ENCODE assay signal across 27 cellular contexts in the genomic region with DNA sequence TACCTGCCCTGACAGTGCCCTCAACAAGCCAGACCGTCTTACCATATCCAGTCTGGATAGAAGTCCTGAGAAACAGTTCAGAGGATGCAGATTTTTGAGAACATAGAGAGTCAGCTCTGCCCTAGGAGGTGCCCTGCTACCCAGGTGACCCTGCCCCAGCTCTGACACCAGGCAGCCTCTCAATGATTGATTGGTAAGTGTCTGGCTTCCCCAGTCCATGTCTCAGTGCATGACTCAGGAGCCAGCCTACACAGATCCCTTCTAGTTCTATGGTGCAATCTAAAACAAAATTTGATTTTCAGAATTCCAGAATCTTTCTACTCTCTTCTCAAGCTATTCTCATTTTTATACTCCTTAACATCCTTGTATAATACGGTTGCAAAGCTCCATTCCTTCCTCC.
"Had no signal": no experiment of that assay in that cellular context is flagged by ENCODE, and none has a peak within 500 bp of the region (broad histone marks: within the 10 kb centered on the region; RNA-seq: fewer than 3 reads in every experiment).

No MANE protein-coding gene starts in this region.

- H3K36me3 Mint-ChIP-seq: stimulated activated effector memory CD8-positive, alpha-beta T cell treated with anti-CD3 and anti-CD28 coated beads, Interleukin-12 subunit alpha, Interleukin-12 subunit beta, amount 100 ng/mL, for 72 hours had no signal

- H3K9me3 ChIP-seq: lower lobe of right lung, thyroid gland had no signal

- H3K9ac ChIP-seq: parathyroid adenoma had no signal

- H3K79me2 ChIP-seq: hepatocyte, parathyroid adenoma had no signal

- H3K4me2 ChIP-seq: hepatocyte, smooth muscle cell had no signal

- H3K27me3 ChIP-seq: esophagus squamous epithelium, gastroesophageal sphincter, hepatocyte, right atrium auricular region, stomach, thyroid gland, vagina had no signal

- H3K4me3 Mint-ChIP-seq: dendritic cell treated with granulocyte-macrophage colony-stimulating factor and Interleukin-4, amounts not matched to agents 40 ng/mL and 50 ng/mL, for 4 days; endodermal cell; memory B cell; natural killer cell; stimulated activated effector memory CD8-positive, alpha-beta T cell treated with anti-CD3 and anti-CD28 coated beads, Interleukin-12 subunit alpha, Interleukin-12 subunit beta, amount 100 ng/mL, for 72 hours had no signal

- ATAC-seq: gastroesophageal sphincter; heart left ventricle; left ventricle myocardium superior; lower lobe of right lung; natural killer cell; sciatic nerve; stimulated activated effector memory CD8-positive, alpha-beta T cell treated with anti-CD3 and anti-CD28 coated beads, Interleukin-12 subunit alpha, Interleukin-12 subunit beta, amount 100 ng/mL, for 72 hours had no signal

- DNase-seq: effector CD8-positive, alpha-beta T cell; endodermal cell; esophagus squamous epithelium; heart left ventricle; kidney glomerular epithelial cell; left ventricle myocardium superior; lower lobe of right lung; natural killer cell; occipital lobe; stimulated activated CD4-positive, alpha-beta T cell treated with anti-CD3 and anti-CD28 coated beads, Interleukin-12 subunit alpha, Interleukin-12 subunit beta, amount 100 ng/mL, for 4 hours; stimulated activated CD4-positive, alpha-beta T cell treated with anti-CD3 and anti-CD28 coated beads, Interleukin-1b, Interleukin-23, amount 100 ng/mL, for 48 hours; stimulated activated CD4-positive, alpha-beta T cell treated with anti-CD3 and anti-CD28 coated beads, Interleukin-4, amount 100 ng/mL, for 24 hours; stimulated activated naive CD4-positive, alpha-beta T cell treated with Interleukin-2 at 50 U/mL for 16 hours; stomach; thyroid gland; trophoblast cell had no signal

- H2AFZ ChIP-seq: hepatocyte, parathyroid adenoma had no signal

- H3K27me3 Mint-ChIP-seq: dendritic cell treated with granulocyte-macrophage colony-stimulating factor and Interleukin-4, amounts not matched to agents 40 ng/mL and 50 ng/mL, for 4 days; progenitor cell of endocrine pancreas had no signal

- H3K27ac ChIP-seq: esophagus squamous epithelium, gastroesophageal sphincter, heart left ventricle, hepatocyte, lower lobe of right lung, parathyroid adenoma, right atrium auricular region, stomach, thyroid gland, vagina had no signal

- H3K4me1 Mint-ChIP-seq: memory B cell; stimulated activated effector memory CD8-positive, alpha-beta T cell treated with anti-CD3 and anti-CD28 coated beads, Interleukin-12 subunit alpha, Interleukin-12 subunit beta, amount 100 ng/mL, for 72 hours had no signal

- H3K4me1 ChIP-seq: esophagus squamous epithelium, gastroesophageal sphincter, heart left ventricle, lower lobe of right lung, parathyroid adenoma, stomach, vagina had no signal

- H3K9me3 Mint-ChIP-seq: endodermal cell had no signal

- H3K36me3 ChIP-seq: esophagus squamous epithelium, gastroesophageal sphincter, heart left ventricle, lower lobe of right lung, right atrium auricular region, stomach, thyroid gland, vagina had no signal

- H3K27ac Mint-ChIP-seq: dendritic cell treated with granulocyte-macrophage colony-stimulating factor and Interleukin-4, amounts not matched to agents 40 ng/mL and 50 ng/mL, for 4 days; endodermal cell; memory B cell; natural killer cell; progenitor cell of endocrine pancreas; stimulated activated effector memory CD8-positive, alpha-beta T cell treated with anti-CD3 and anti-CD28 coated beads, Interleukin-12 subunit alpha, Interleukin-12 subunit beta, amount 100 ng/mL, for 72 hours had no signal

- H3K4me3 ChIP-seq: esophagus squamous epithelium, gastroesophageal sphincter, heart left ventricle, hepatocyte, lower lobe of right lung, right atrium auricular region, smooth muscle cell, stomach, thyroid gland, vagina had no signal
